In the genomic region with DNA sequence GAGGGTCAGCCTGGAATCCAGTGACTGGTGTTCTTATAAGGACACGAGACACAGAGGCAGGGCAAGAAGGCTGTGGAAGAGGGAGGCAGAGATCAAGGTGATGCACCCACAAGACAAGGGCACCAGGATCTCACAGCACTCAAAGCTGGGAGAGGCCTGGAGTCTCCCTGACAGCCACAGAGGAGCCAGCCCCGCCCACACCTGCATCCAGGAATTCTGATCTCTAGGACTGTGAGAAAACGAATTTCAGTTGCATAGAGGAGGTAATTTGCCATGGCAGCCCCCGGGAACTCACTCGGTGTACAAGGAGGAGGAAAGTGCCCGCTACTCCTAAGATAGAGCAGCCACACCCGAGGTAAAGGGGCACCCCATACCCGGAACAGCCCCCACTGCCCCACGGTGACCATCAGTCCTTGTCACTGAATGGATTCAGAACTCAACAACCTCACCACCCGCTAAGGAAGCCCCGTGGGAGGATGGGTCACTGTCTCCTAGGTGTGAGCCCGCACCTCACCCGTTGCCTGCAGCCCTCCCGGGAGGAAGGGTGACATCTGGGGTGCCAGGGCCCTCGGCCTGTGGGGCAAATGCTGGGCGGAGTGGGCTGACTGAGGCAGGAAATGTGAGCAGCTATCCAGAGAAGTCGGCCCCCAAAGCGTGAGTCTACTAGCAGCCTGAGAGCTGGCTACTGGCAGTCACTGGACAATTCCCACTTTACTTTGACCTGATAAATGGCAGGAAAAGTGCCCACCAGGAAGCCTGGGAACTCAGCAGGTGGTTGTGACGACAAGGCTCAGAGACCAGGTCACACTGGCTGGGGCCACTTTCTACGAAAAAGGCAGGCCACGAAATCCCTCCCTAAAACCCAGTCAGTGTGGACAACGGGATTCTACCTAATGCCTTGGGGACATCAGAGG, we compare ENCODE assay signal across 24 cellular contexts. TPM values are rescaled to one million over a fixed set of nuclear protein-coding genes. Genes with fewer than 3 reads are reported as not detected.
DNase-seq lines count a peak whose midpoint lies in the region; ATAC-seq and TF ChIP-seq lines count a peak whose summit lies in the region.
"Had no signal": no experiment of that assay in that cellular context is flagged by ENCODE, and none has a peak within 500 bp of the region (broad histone marks: within the 10 kb centered on the region; RNA-seq: fewer than 3 reads in every experiment).

No MANE protein-coding gene starts in this region.

- peak overlapping the region in 1 of 2 donors; percentile 54 for H3K27ac Mint-ChIP-seq in natural killer cell treated with Interleukin-12 subunit alpha and Interleukin-12 subunit beta and Interleukin-15 and Interleukin-18, amount 100 ng/mL, for 72 hours
- no peak overlapping the region for H3K27ac Mint-ChIP-seq in natural killer cell
- peak overlapping the region; percentile 5 to 69 (median 40) for H3K27ac Mint-ChIP-seq in brain
- peak overlapping the region; percentile 65 for H3K27ac Mint-ChIP-seq in nephron progenitor cell
- H3K27ac Mint-ChIP-seq: activated naive CD4-positive, alpha-beta T cell treated with anti-CD3 and anti-CD28 coated beads for 36 hours; activated T-helper 1 cell treated with anti-CD3 and anti-CD28 coated beads, Interleukin-12 subunit alpha, Interleukin-12 subunit beta, Interleukin-2, Interleukin-4 antibody, amounts not matched to agents 30 ng/mL and 10 ng/mL and 1 ng/mL, durations not matched to agents 14 hours and 24 hours and 36 hours; stimulated activated memory B cell treated with anti-CD40 and anti-IgM and Interleukin-4, amounts not matched to agents 10 μg/mL and 1 μg/mL and 100 μg/mL, for 72 hours had no signal

- DNase-seq in natural killer cell treated with Interleukin-12 subunit alpha and Interleukin-12 subunit beta and Interleukin-15 and Interleukin-18, amount 100 ng/mL, for 72 hours (ENCODE audit: low spot score), result no peak
- DNase-seq in natural killer cell (no peak), nephron progenitor cell (no peak), NCI-H2081 (lab: John Stamatoyannopoulos, UW) (no peak)
- DNase-seq: activated CD4-positive, alpha-beta T cell treated with anti-CD3 and anti-CD28 coated beads, Interleukin-2, amount 50 U/mL, for 4 hours; activated naive CD4-positive, alpha-beta T cell treated with anti-CD3 and anti-CD28 coated beads for 36 hours; C1 segment of cervical spinal cord; effector memory CD4-positive, alpha-beta T cell; erythroblast; head of caudate nucleus; MM.1S; naive thymus-derived CD4-positive, alpha-beta T cell; RPMI8226; sigmoid colon; stimulated activated CD4-positive, alpha-beta T cell treated with anti-CD3 and anti-CD28 coated beads, Interleukin-4, amount 100 ng/mL, for 4 hours; substantia nigra; upper lobe of right lung had no signal

- no peaks in the 10 kb centered on the region for H3K36me3 Mint-ChIP-seq in natural killer cell treated with Interleukin-12 subunit alpha and Interleukin-12 subunit beta and Interleukin-15 and Interleukin-18, amount 100 ng/mL, for 72 hours
- no peaks in the 10 kb centered on the region for H3K36me3 Mint-ChIP-seq in natural killer cell
- no peaks in the 10 kb centered on the region for H3K36me3 Mint-ChIP-seq in brain
- H3K36me3 Mint-ChIP-seq in nephron progenitor cell (ENCODE audit: low read depth), result no peaks in the 10 kb centered on the region
- H3K36me3 Mint-ChIP-seq: stimulated activated memory B cell treated with anti-CD40 and anti-IgM and Interleukin-4, amounts not matched to agents 10 μg/mL and 1 μg/mL and 100 μg/mL, for 72 hours had no signal

- H3K4me1 Mint-ChIP-seq in natural killer cell treated with Interleukin-12 subunit alpha and Interleukin-12 subunit beta and Interleukin-15 and Interleukin-18, amount 100 ng/mL, for 72 hours (ENCODE audit: low read depth in 2 of 2), result peaks cover 16 to 18% of the 10 kb centered on the region in 2 donors
- peaks cover 19 to 26% of the 10 kb centered on the region in 2 donors for H3K4me1 Mint-ChIP-seq in natural killer cell
- peaks cover 67% of the 10 kb centered on the region for H3K4me1 Mint-ChIP-seq in brain
- peaks cover 71% of the 10 kb centered on the region for H3K4me1 Mint-ChIP-seq in nephron progenitor cell

- TF ChIP-seq CTCF in natural killer cell (IDR thresholded peaks at IDR 0.05) (no peak), brain (conservative IDR thresholded peaks at IDR 0.05) (no peak), nephron progenitor cell (IDR thresholded peaks at IDR 0.05) (no peak)

- H3K27me3 Mint-ChIP-seq in natural killer cell treated with Interleukin-12 subunit alpha and Interleukin-12 subunit beta and Interleukin-15 and Interleukin-18, amount 100 ng/mL, for 72 hours, result peaks cover 52 to 59% of the 10 kb centered on the region in 2 donors
- H3K27me3 Mint-ChIP-seq in natural killer cell (ENCODE audit: low read depth in 2 of 2) (peaks cover 57 to 69% of the 10 kb centered on the region in 2 donors), brain (peaks cover 4% of the 10 kb centered on the region), nephron progenitor cell (ENCODE audit: low read depth, poor library complexity) (peaks cover 2% of the 10 kb centered on the region)

- intact Hi-C loops in natural killer cell (cut with micrococcal nuclease), result no loop called here

- no peaks in the 10 kb centered on the region for H3K9me3 Mint-ChIP-seq in natural killer cell treated with Interleukin-12 subunit alpha and Interleukin-12 subunit beta and Interleukin-15 and Interleukin-18, amount 100 ng/mL, for 72 hours
- H3K9me3 Mint-ChIP-seq in natural killer cell (no peaks in the 10 kb centered on the region), brain (peaks cover 0 to 8% (median 0%) of the 10 kb centered on the region in 5 experiments), nephron progenitor cell (no peaks in the 10 kb centered on the region)
- H3K9me3 Mint-ChIP-seq: activated T-helper 1 cell treated with anti-CD3 and anti-CD28 coated beads, Interleukin-12 subunit alpha, Interleukin-12 subunit beta, Interleukin-2, Interleukin-4 antibody, amounts not matched to agents 30 ng/mL and 10 ng/mL and 1 ng/mL, durations not matched to agents 14 hours and 24 hours and 36 hours; stimulated activated memory B cell treated with anti-CD40 and anti-IgM and Interleukin-4, amounts not matched to agents 10 μg/mL and 1 μg/mL and 100 μg/mL, for 72 hours had no signal

- no peak for ATAC-seq in natural killer cell treated with Interleukin-12 subunit alpha and Interleukin-12 subunit beta and Interleukin-15 and Interleukin-18, amount 100 ng/mL, for 72 hours
- ATAC-seq in natural killer cell (no peak), esophagus mucosa (no peak), HG02763 (IDR thresholded peaks at IDR 0.05; ENCODE audit: unreplicated experiment) (no peak)
- ATAC-seq: GM12878; naive thymus-derived CD4-positive, alpha-beta T cell; stimulated activated memory B cell treated with anti-CD40 and anti-IgM and Interleukin-4, amounts not matched to agents 10 μg/mL and 1 μg/mL and 100 μg/mL, for 72 hours had no signal

- H3K4me3 Mint-ChIP-seq in natural killer cell treated with Interleukin-12 subunit alpha and Interleukin-12 subunit beta and Interleukin-15 and Interleukin-18, amount 100 ng/mL, for 72 hours, result peak overlapping the region; percentile 4
- H3K4me3 Mint-ChIP-seq in natural killer cell (no peak overlapping the region), brain (peak overlapping the region in 1 of 5 experiments; percentile 35), nephron progenitor cell (no peak overlapping the region)
- H3K4me3 Mint-ChIP-seq: activated naive CD4-positive, alpha-beta T cell treated with anti-CD3 and anti-CD28 coated beads for 36 hours; activated T-helper 1 cell treated with anti-CD3 and anti-CD28 coated beads, Interleukin-12 subunit alpha, Interleukin-12 subunit beta, Interleukin-2, Interleukin-4 antibody, amounts not matched to agents 30 ng/mL and 10 ng/mL and 1 ng/mL, durations not matched to agents 14 hours and 24 hours and 36 hours; stimulated activated memory B cell treated with anti-CD40 and anti-IgM and Interleukin-4, amounts not matched to agents 10 μg/mL and 1 μg/mL and 100 μg/mL, for 72 hours had no signal

RNA-seq across cellular contexts. Expression of gene DLL1, which starts 22.4 kb away (rescaled TPM):
- under 1 TPM; 0.12 to 0.61 TPM for total RNA-seq in natural killer cell treated with Interleukin-12 subunit alpha and Interleukin-12 subunit beta and Interleukin-15 and Interleukin-18, amount 100 ng/mL, for 72 hours
- total RNA-seq in natural killer cell, result 10 to 100 TPM in 1 of 3 donors, 1 to 10 TPM in 2; 4.3 to 16.9 (median 6.0) TPM
- polyA plus RNA-seq in brain (ENCODE audit: insufficient read depth, low read depth, low replicate concordance), result 22.0 TPM
- total RNA-seq in esophagus mucosa, result 10.4 TPM
- total RNA-seq: activated T-helper 1 cell treated with anti-CD3 and anti-CD28 coated beads, Interleukin-12 subunit alpha, Interleukin-12 subunit beta, Interleukin-2, Interleukin-4 antibody, amounts not matched to agents 30 ng/mL and 10 ng/mL and 1 ng/mL, durations not matched to agents 14 hours and 24 hours and 36 hours; T-helper 1 cell treated with Interleukin-12 subunit alpha and Interleukin-12 subunit beta and Interleukin-4 antibody, amounts not matched to agents 30 ng/mL and 1 ng/mL, for 36 hours had no signal

RNA-seq across cellular contexts. Expression of gene FAM120B, which starts 38.1 kb away (rescaled TPM):
- 10 to 100 TPM; 19.9 to 28.0 TPM for total RNA-seq in natural killer cell treated with Interleukin-12 subunit alpha and Interleukin-12 subunit beta and Interleukin-15 and Interleukin-18, amount 100 ng/mL, for 72 hours
- total RNA-seq in natural killer cell, result 10 to 100 TPM; 37.8 to 55.6 (median 39.9) TPM
- 22.2 TPM for polyA plus RNA-seq in brain (ENCODE audit: insufficient read depth, low read depth, low replicate concordance)
- 12.4 TPM for total RNA-seq in esophagus mucosa

Comparison
In these comparisons a context has a peak if more than half of its experiments do, and no peak if none do; other contexts are left out.
1. H3K27ac Mint-ChIP-seq: peak in brain (5 of 5) and nephron progenitor cell (single experiment); none in natural killer cell (0 of 2).